Comparison of ENCODE assay signal across 16 cellular contexts in the genomic region with DNA sequence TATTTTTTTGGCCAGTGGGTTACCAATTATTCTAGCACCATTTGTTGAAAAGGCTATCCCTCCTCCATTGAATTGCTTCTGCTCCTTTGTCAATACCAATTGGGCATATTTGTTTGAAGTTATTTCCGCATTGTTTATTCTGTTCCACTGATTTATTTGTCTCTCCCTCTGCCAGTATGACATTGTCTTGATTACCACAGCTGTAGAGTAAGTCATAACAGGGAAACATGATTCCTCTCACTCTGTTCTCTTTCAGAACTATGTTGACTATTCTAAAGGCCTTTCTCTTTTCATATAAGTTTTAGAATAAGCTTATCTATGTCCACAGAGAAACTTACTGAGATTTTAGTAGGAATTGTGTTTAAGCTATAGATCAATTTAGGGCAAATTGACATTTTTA.
A peak's percentile ranks its signal among the peaks of the same experiment; 100 is the strongest.
DNase-seq lines count a peak whose midpoint lies in the region; FAIRE-seq and TF ChIP-seq lines count a peak whose summit lies in the region.
"Had no signal": no experiment of that assay in that cellular context is flagged by ENCODE, and none has a peak within 500 bp of the region (broad histone marks: within the 10 kb centered on the region; RNA-seq: fewer than 3 reads in every experiment).

No MANE protein-coding gene starts in this region.

- TF ChIP-seq POLR2A in H54 (IDR thresholded peaks at IDR 0.05; ENCODE audit: low read depth, low read length): no peak

- H3K4me3 Mint-ChIP-seq in nephron progenitor cell: no peak overlapping the region
- H3K4me3 Mint-ChIP-seq: B cell; CD4-positive, alpha-beta T cell; HFFc6 had no signal

- peaks cover 58% of the 10 kb centered on the region for H3K36me3 Mint-ChIP-seq in nephron progenitor cell (ENCODE audit: low read depth)

- H3K9me3 Mint-ChIP-seq in nephron progenitor cell: peaks cover 4% of the 10 kb centered on the region
- H3K9me3 Mint-ChIP-seq: CD4-positive, alpha-beta T cell; HFFc6 had no signal

- H3K4me1 Mint-ChIP-seq in nephron progenitor cell: peaks cover 35% of the 10 kb centered on the region

- no peaks in the 10 kb centered on the region for H3K27me3 Mint-ChIP-seq in nephron progenitor cell (ENCODE audit: low read depth, poor library complexity)
- H3K27me3 Mint-ChIP-seq: CD4-positive, alpha-beta T cell had no signal

- H3K27ac Mint-ChIP-seq in nephron progenitor cell: no peak overlapping the region
- H3K27ac Mint-ChIP-seq: B cell; CD4-positive, alpha-beta T cell; HFFc6 had no signal

- peak; percentile 53 for FAIRE-seq in H54 (lab: Jason Lieb, UNC)
- FAIRE-seq: A204.1, GM12878, HepG2, HTR-8/SVneo had no signal

- DNase-seq in NCI-H2107 treated with DMSO at 0.1 percent for 48 hours (lab: John Stamatoyannopoulos, UW; ENCODE audit: unreplicated experiment) (peak; percentile 33), NCI-H2107 (lab: John Stamatoyannopoulos, UW) (no peak), H54 (ENCODE audit: insufficient read length, low spot score) (no peak), NCI-H748 treated with DMSO at 0.1 percent for 48 hours (lab: John Stamatoyannopoulos, UW) (peak; percentile 31), nephron progenitor cell (no peak), EL (no peak)
- DNase-seq in stimulated activated CD4-positive, alpha-beta T cell treated with anti-CD3 and anti-CD28 coated beads, Interleukin-4, amount 100 ng/mL, for 4 hours: no peak
- DNase-seq: C1 segment of cervical spinal cord; CD4-positive, alpha-beta T cell; GOT3; HFFc6 had no signal

- TF ChIP-seq CTCF in nephron progenitor cell (IDR thresholded peaks at IDR 0.05): no peak

Comparison
In these comparisons a context has a peak if more than half of its experiments do, and no peak if none do; other contexts are left out.
1. DNase-seq: peak in NCI-H2107 treated with DMSO at 0.1 percent for 48 hours (single experiment) and NCI-H748 treated with DMSO at 0.1 percent for 48 hours (single experiment); none in NCI-H2107 (single experiment), H54 (single experiment), nephron progenitor cell (single experiment), EL (single experiment) and stimulated activated CD4-positive, alpha-beta T cell treated with anti-CD3 and anti-CD28 coated beads, Interleukin-4, amount 100 ng/mL, for 4 hours (0 of 2).